8 cellular contexts compared by ENCODE assay signal in genomic region chr15:85380860-85381535, GRCh38. TPM values are rescaled to one million over a fixed set of nuclear protein-coding genes. Genes with fewer than 3 reads are reported as not detected.
A peak's percentile ranks its signal among the peaks of the same experiment; 100 is the strongest.
DNase-seq lines count a peak whose midpoint lies in the region; ATAC-seq, FAIRE-seq and TF ChIP-seq lines count a peak whose summit lies in the region.

No MANE protein-coding gene starts in this region.

- DNase-seq in GM12864 (ENCODE audit: low read depth) (no peak), NCI-H526 treated with DMSO at 0.1 percent for 48 hours (lab: John Stamatoyannopoulos, UW) (peak; percentile 12), activated T-helper 1 cell treated with Interleukin-2 at 50 U/mL for 16 hours (ENCODE audit: low read depth) (peak; percentile 52), foreskin keratinocyte (peak in 1 of 2 donors; percentile 14), urothelium cell line (ENCODE audit: low spot score) (peak; percentile 66), NCI-H1105 treated with DMSO at 0.1 percent for 48 hours (lab: John Stamatoyannopoulos, UW) (no peak)

- POLR2A ChIA-PET in HEK293 (lab: Yijun Ruan, JAX), result interaction anchor here (0.6 to 2.1 kb wide), 29 partner anchors 8 to 1628 kb away, joined by 3 to 25 read pairs (median 4); no protein-coding TSS in a partner anchor

- TF ChIP-seq CTCF in GM12864 (IDR thresholded peaks at IDR 0.05; ENCODE audit: low read depth, low read length, missing control alignments) (no peak), HEK293 (tag by site-specific recombination; IDR thresholded peaks at IDR 0.05) (no peak), foreskin keratinocyte (conservative IDR thresholded peaks at IDR 0.05) (no peak), parathyroid adenoma (IDR thresholded peaks at IDR 0.05) (no peak)

- H3K79me2 ChIP-seq in parathyroid adenoma, result no peaks in the 10 kb centered on the region

- H3K27me3 ChIP-seq in foreskin keratinocyte (no peaks in the 10 kb centered on the region), parathyroid adenoma (ENCODE audit: control insufficient read depth, insufficient read depth, low read length) (no peaks in the 10 kb centered on the region)

- ATAC-seq in foreskin keratinocyte, result peak; percentile 37

- H3K9me3 ChIP-seq in HEK293 (ENCODE audit: control insufficient read depth, insufficient read depth, low read depth, low read length) (no peaks in the 10 kb centered on the region), parathyroid adenoma (ENCODE audit: control insufficient read depth, low read length) (no peaks in the 10 kb centered on the region)

- no peak overlapping the region for H3K9ac ChIP-seq in parathyroid adenoma

- peak overlapping the region; percentile 83 for H3K27ac ChIP-seq in HEK293 (ENCODE audit: extremely low read depth, low read depth, low read length)
- H3K27ac ChIP-seq in foreskin keratinocyte, result peak overlapping the region; percentile 96
- peak overlapping the region; percentile 53 for H3K27ac ChIP-seq in parathyroid adenoma

- H3K36me3 ChIP-seq in HEK293 (ENCODE audit: control insufficient read depth in 2 of 2, insufficient read depth in 1 of 2, low read length in 2 of 2) (no peaks in the 10 kb centered on the region; a peak in 1 of 3 replicates), parathyroid adenoma (ENCODE audit: control insufficient read depth, insufficient read depth, low read length) (no peaks in the 10 kb centered on the region)

- FAIRE-seq in urothelium cell line (lab: Jason Lieb, UNC), result no peak

- H3K4me1 ChIP-seq in HEK293 (ENCODE audit: control insufficient read depth, insufficient read depth, low read length), result peaks cover 20% of the 10 kb centered on the region
- H3K4me1 ChIP-seq in foreskin keratinocyte, result no peaks in the 10 kb centered on the region
- H3K4me1 ChIP-seq in parathyroid adenoma, result no peaks in the 10 kb centered on the region

- CTCF ChIA-PET in HEK293 (lab: Yijun Ruan, JAX), result interaction anchor here (1.2 kb wide), 1 partner anchor 91 kb away, joined by 3 read pairs; no protein-coding TSS in a partner anchor

- peak overlapping the region; percentile 67 for H3K4me2 ChIP-seq in parathyroid adenoma (ENCODE audit: low read length)

- peak overlapping the region; percentile 80 for H2AFZ ChIP-seq in parathyroid adenoma

- H3K4me3 ChIP-seq in GM12864 (ENCODE audit: low read depth, low read length) (peak overlapping the region; percentile 81), HEK293 (ENCODE audit: low read depth, low read length) (peak overlapping the region; percentile 82), parathyroid adenoma (ENCODE audit: low read depth, low read length) (peak overlapping the region; percentile 57)

TF ChIP-seq in HEK293, 187 proteins besides CTCF, POLR2A, EP300 and RAD21 (continues in another document):
- peak; percentile 47; the same call in 1 of the 2 replicates for TF ChIP-seq KLF10 (tag by site-specific recombination; IDR thresholded peaks at IDR 0.05)
- 0 out of 2 replicates have a peak, but pooled peaks have one; percentile 22 for TF ChIP-seq ZSCAN30 (tag by site-specific recombination; IDR thresholded peaks at IDR 0.05)
- 0 out of 2 replicates have a peak, but pooled peaks have one; percentile 31 for TF ChIP-seq ZBTB8A (tag by site-specific recombination; IDR thresholded peaks at IDR 0.05)
- TF ChIP-seq ZNF26 (tag by site-specific recombination; IDR thresholded peaks at IDR 0.05), result no peak
- TF ChIP-seq ZSCAN5A (tag by site-specific recombination; IDR thresholded peaks at IDR 0.05), result 0 out of 2 replicates have a peak, but pooled peaks have one; percentile 36
- no peak for TF ChIP-seq ZNF274 (IDR thresholded peaks at IDR 0.05; ENCODE audit: low read length)
- no peak for TF ChIP-seq ZNF274 (tag by site-specific recombination; IDR thresholded peaks at IDR 0.05; ENCODE audit: borderline replicate concordance)
- TF ChIP-seq GLIS2 (tag by site-specific recombination; IDR thresholded peaks at IDR 0.05), result peak; percentile 62
- peak; percentile 63; the same call in 1 of the 2 replicates for TF ChIP-seq ZNF561 (tag by site-specific recombination; IDR thresholded peaks at IDR 0.05; ENCODE audit: borderline replicate concordance)
- TF ChIP-seq ZBTB26 (tag by site-specific recombination; optimal IDR thresholded peaks at IDR 0.05), result peak; percentile 87
- peak; percentile 14; the same call in 1 of the 2 replicates for TF ChIP-seq SP2 (tag by site-specific recombination; IDR thresholded peaks at IDR 0.05)
- no peak for TF ChIP-seq ZBTB6 (tag by site-specific recombination; IDR thresholded peaks at IDR 0.05)
- peak; percentile 61; the same call in 1 of the 2 replicates for TF ChIP-seq ZNF398 (tag by site-specific recombination; IDR thresholded peaks at IDR 0.05)
- TF ChIP-seq ZNF660 (tag by site-specific recombination; IDR thresholded peaks at IDR 0.05), result no peak
- TF ChIP-seq PBX3 (CRISPR knock-in tag; IDR thresholded peaks at IDR 0.05), result 0 out of 2 replicates have a peak, but pooled peaks have one; percentile 32
- TF ChIP-seq EGR2 (tag by site-specific recombination; IDR thresholded peaks at IDR 0.05; ENCODE audit: low read depth), result no peak

RNA-seq across cellular contexts. Expression of gene AKAP13, which starts 0.6 kb away (rescaled TPM):
- 29.7 and 31.9 TPM in 2 replicates for total RNA-seq in foreskin keratinocyte
- polyA plus RNA-seq in foreskin keratinocyte, result 7.7 and 8.5 TPM in 2 replicates

Comparison
In these comparisons a context has a peak if more than half of its experiments do, and no peak if none do; other contexts are left out.
1. DNase-seq: peak in NCI-H526 treated with DMSO at 0.1 percent for 48 hours (single experiment), activated T-helper 1 cell treated with Interleukin-2 at 50 U/mL for 16 hours (single experiment) and urothelium cell line (single experiment); none in GM12864 (single experiment) and NCI-H1105 treated with DMSO at 0.1 percent for 48 hours (single experiment).
2. Peak in every context shown above with its lines, with median percentiles within 50 percentile points of each other: H3K4me3 ChIP-seq and H3K27ac ChIP-seq.